In the genomic region with DNA sequence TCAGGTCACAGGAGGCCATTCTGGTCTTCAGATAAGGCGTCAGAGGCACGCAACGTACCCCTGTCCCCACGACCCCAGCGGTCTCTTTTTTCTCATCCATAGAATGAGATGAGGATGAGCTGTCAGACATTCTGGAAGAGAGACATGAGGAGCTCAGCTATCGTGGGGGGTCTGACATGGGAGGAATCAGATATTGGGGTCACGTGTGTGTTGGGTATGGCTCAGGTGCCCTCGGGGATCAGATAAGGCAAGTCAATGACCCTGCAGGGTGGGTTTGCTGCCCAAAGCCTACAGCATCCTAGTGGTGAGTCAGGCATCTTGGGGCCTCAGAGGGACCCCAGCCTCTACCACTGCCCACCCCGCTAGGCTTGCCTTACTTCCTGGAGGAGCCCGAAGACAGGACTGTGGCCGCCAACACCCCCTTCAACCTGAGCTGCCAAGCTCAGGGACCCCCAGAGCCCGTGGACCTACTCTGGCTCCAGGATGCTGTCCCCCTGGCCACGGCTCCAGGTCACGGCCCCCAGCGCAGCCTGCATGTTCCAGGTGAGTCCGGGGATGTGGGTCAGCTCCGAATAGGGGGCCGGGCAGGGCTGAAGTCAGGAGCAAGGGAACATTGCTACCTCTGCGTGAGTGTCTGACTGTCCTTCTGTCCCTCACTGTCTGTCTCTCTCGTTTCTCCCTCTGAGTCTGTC, we compare ENCODE assay signal across 1 cellular context.
TF ChIP-seq lines count a peak whose summit lies in the region.

No MANE protein-coding gene starts in this region.

TF ChIP-seq in K562, 482 proteins besides CTCF, POLR2A, EP300 and RAD21:
- no peak for TF ChIP-seq BRF1 (IDR thresholded peaks at IDR 0.05; ENCODE audit: borderline replicate concordance, extremely low read depth, insufficient read length)
- 0 out of 2 replicates have a peak, but pooled peaks have one; percentile 9 for TF ChIP-seq NR2C1 (IDR thresholded peaks at IDR 0.05)
- TF ChIP-seq NR2C1 (tag; IDR thresholded peaks at IDR 0.05) = no peak
